Comparison of ENCODE assay signal across 10 cellular contexts in genomic region chr11:61120865-61121831, GRCh38. TPM values are rescaled to one million over a fixed set of nuclear protein-coding genes. Genes with fewer than 3 reads are reported as not detected.
DNase-seq lines count a peak whose midpoint lies in the region; ATAC-seq and TF ChIP-seq lines count a peak whose summit lies in the region.
"Had no signal": no experiment of that assay in that cellular context is flagged by ENCODE, and none has a peak within 500 bp of the region (broad histone marks: within the 10 kb centered on the region; RNA-seq: fewer than 3 reads in every experiment).

No MANE protein-coding gene starts in this region.

- H3K27ac Mint-ChIP-seq in CD8-positive, alpha-beta memory T cell: peak overlapping the region; percentile 90 to 99 (median 94)
- H3K27ac Mint-ChIP-seq in naive thymus-derived CD8-positive, alpha-beta T cell: peak overlapping the region; percentile 95 to 100 (median 100)
- no peak overlapping the region for H3K27ac Mint-ChIP-seq in endodermal cell
- H3K27ac Mint-ChIP-seq: GM23338 had no signal

- POLR2A ChIA-PET in CD8-positive, alpha-beta memory T cell (lab: Charles Lee): interaction anchor here (0.6 to 1.4 kb wide), 4 partner anchors 9 to 142 kb away, joined by 3 to 4 read pairs (median 4); no protein-coding TSS in a partner anchor
- POLR2A ChIA-PET in Panc1 (lab: Charles Lee): no interaction called here
- POLR2A ChIA-PET in naive thymus-derived CD8-positive, alpha-beta T cell (lab: Charles Lee): interaction anchor here (0.6 to 6.2 kb wide), 25 partner anchors 9 to 286 kb away, joined by 3 to 33 read pairs (median 5); partner anchors contain the start of genes CD5 and SLC15A3

- H3K27me3 ChIP-seq in CD8-positive, alpha-beta memory T cell (ENCODE audit: insufficient read depth, low read length, poor library complexity, severe bottlenecking): no peaks in the 10 kb centered on the region
- H3K27me3 ChIP-seq in Panc1 (ENCODE audit: control insufficient read depth, insufficient read depth, low read length) (no peaks in the 10 kb centered on the region), spleen (replicated peaks in 1 of 7) (no peaks in the 10 kb centered on the region), endodermal cell (ENCODE audit: control insufficient read depth, insufficient read depth, low read length, poor library complexity, severe bottlenecking) (no peaks in the 10 kb centered on the region)

- no TSS peak for BruUV-seq in Panc1 (replicated peaks; lab: Mats Ljungman, UMichigan)

- in situ Hi-C loops in Panc1 (cut with HindIII; ENCODE audit: low pct_unique_long_range_greater_than_20kb, low sequenced_read_pairs): no loop called here

- peaks cover 0 to 1% of the 10 kb centered on the region in 2 donors for H3K27me3 Mint-ChIP-seq in CD8-positive, alpha-beta memory T cell
- H3K27me3 Mint-ChIP-seq in naive thymus-derived CD8-positive, alpha-beta T cell: no peaks in the 10 kb centered on the region
- peaks cover 5% of the 10 kb centered on the region for H3K27me3 Mint-ChIP-seq in endodermal cell (ENCODE audit: insufficient read depth)

- 74 to 86% (median 81%) methylated on average over 17 of the region's 17 CpGs for WGBS in spleen, 5 donors
- WGBS in endodermal cell (ENCODE audit: insufficient coverage in 1 of 2, insufficient read length in 1 of 2), 2 experiments: 88 to 98% methylated on average over 10 to 17 of the region's 17 CpGs

- no peaks in the 10 kb centered on the region for H3K9me3 ChIP-seq in CD8-positive, alpha-beta memory T cell (ENCODE audit: low read length)
- no peaks in the 10 kb centered on the region for H3K9me3 ChIP-seq in Panc1 (ENCODE audit: control insufficient read depth, insufficient read depth, low read depth, low read length)
- no peaks in the 10 kb centered on the region for H3K9me3 ChIP-seq in spleen
- no peaks in the 10 kb centered on the region for H3K9me3 ChIP-seq in endodermal cell (ENCODE audit: control insufficient read depth, low read length)

- H3K9me3 Mint-ChIP-seq in CD8-positive, alpha-beta memory T cell: no peaks in the 10 kb centered on the region
- H3K9me3 Mint-ChIP-seq in naive thymus-derived CD8-positive, alpha-beta T cell: no peaks in the 10 kb centered on the region
- no peaks in the 10 kb centered on the region for H3K9me3 Mint-ChIP-seq in endodermal cell
- H3K9me3 Mint-ChIP-seq: GM23338 had no signal

- H3K9ac ChIP-seq in endodermal cell (ENCODE audit: extremely low read depth, low read length, poor library complexity, severe bottlenecking): no peak overlapping the region

- peaks cover 68% of the 10 kb centered on the region for H3K36me3 ChIP-seq in CD8-positive, alpha-beta memory T cell (ENCODE audit: insufficient read depth, low read length)
- H3K36me3 ChIP-seq in Panc1 (ENCODE audit: control insufficient read depth, insufficient read depth, low read length) (no peaks in the 10 kb centered on the region), spleen (peaks cover 0 to 36% (median 0%) of the 10 kb centered on the region in 6 donors), endodermal cell (ENCODE audit: control insufficient read depth, insufficient read depth, low read length) (no peaks in the 10 kb centered on the region)

- peak in 3 of 5 donors; percentile 74 to 91 (median 75) for DNase-seq in CD8-positive, alpha-beta memory T cell
- DNase-seq in Panc1 (ENCODE audit: low read depth, low spot score) (no peak), caudate nucleus (lab: John Stamatoyannopoulos, UW) (no peak), spleen (no peak), endodermal cell (no peak)
- DNase-seq in naive thymus-derived CD8-positive, alpha-beta T cell: peak in 9 of 10 donors; percentile 39 to 93 (median 80)
- DNase-seq: cortex of kidney had no signal

- TF ChIP-seq POLR2A in spleen (IDR thresholded peaks at IDR 0.05): no peak

- H3K4me3 ChIP-seq in CD8-positive, alpha-beta memory T cell (ENCODE audit: low read length): no peak overlapping the region
- H3K4me3 ChIP-seq in Panc1 (ENCODE audit: low read depth in 2 of 2, low read length in 2 of 2): no peak overlapping the region
- no peak overlapping the region for H3K4me3 ChIP-seq in spleen
- no peak overlapping the region for H3K4me3 ChIP-seq in endodermal cell (ENCODE audit: low read length)
- H3K4me3 ChIP-seq: GM23338 had no signal

- ATAC-seq in Panc1: peak; percentile 35; the same call in 1 of the 2 replicates
- peak; percentile 89 to 94 for ATAC-seq in naive thymus-derived CD8-positive, alpha-beta T cell
- no peak for ATAC-seq in GM21528 (IDR thresholded peaks at IDR 0.05; ENCODE audit: low FRiP score, unreplicated experiment)
- no peak for ATAC-seq in GM19463 (IDR thresholded peaks at IDR 0.05; ENCODE audit: unreplicated experiment)
- ATAC-seq: GM23338 had no signal

- no peak overlapping the region for H3K27ac ChIP-seq in CD8-positive, alpha-beta memory T cell (ENCODE audit: low read depth, low read length)
- no peak overlapping the region for H3K27ac ChIP-seq in Panc1 (ENCODE audit: low read length)
- H3K27ac ChIP-seq in caudate nucleus (ENCODE audit: low read depth, low read length): peak overlapping the region; percentile 65
- no peak overlapping the region for H3K27ac ChIP-seq in spleen
- H3K27ac ChIP-seq in endodermal cell (ENCODE audit: low read depth, low read length): no peak overlapping the region

- CTCF ChIA-PET in CD8-positive, alpha-beta memory T cell (lab: Charles Lee): interaction anchor here (0.9 to 1.8 kb wide), 5 partner anchors 8 to 34 kb away, joined by 3 to 11 read pairs (median 4); no protein-coding TSS in a partner anchor
- CTCF ChIA-PET in Panc1 (lab: Charles Lee): no interaction called here

- intact Hi-C loops in Panc1 (cut with micrococcal nuclease; ENCODE audit: unreplicated experiment): no loop called here
- intact Hi-C loops in spleen (cut with DNase I; ENCODE audit: low total_unique reads): no loop called here

- peaks cover 34 to 72% (median 49%) of the 10 kb centered on the region in 3 donors for H3K4me1 Mint-ChIP-seq in CD8-positive, alpha-beta memory T cell
- peaks cover 47 to 76% (median 63%) of the 10 kb centered on the region in 4 donors for H3K4me1 Mint-ChIP-seq in naive thymus-derived CD8-positive, alpha-beta T cell
- H3K4me1 Mint-ChIP-seq in endodermal cell: peaks cover 16% of the 10 kb centered on the region

- H3K4me3 Mint-ChIP-seq in CD8-positive, alpha-beta memory T cell: peak overlapping the region in 6 of 7 donors; percentile 38 to 79 (median 70)
- peak overlapping the region; percentile 71 to 90 (median 84) for H3K4me3 Mint-ChIP-seq in naive thymus-derived CD8-positive, alpha-beta T cell
- H3K4me3 Mint-ChIP-seq in endodermal cell: no peak overlapping the region
- H3K4me3 Mint-ChIP-seq: GM23338 had no signal

- peaks cover 15 to 91% (median 32%) of the 10 kb centered on the region in 3 donors for H3K36me3 Mint-ChIP-seq in CD8-positive, alpha-beta memory T cell
- peaks cover 6 to 78% (median 27%) of the 10 kb centered on the region in 3 donors for H3K36me3 Mint-ChIP-seq in naive thymus-derived CD8-positive, alpha-beta T cell
- H3K36me3 Mint-ChIP-seq in endodermal cell (ENCODE audit: low read depth): no peaks in the 10 kb centered on the region

- no peak for TF ChIP-seq CTCF in Panc1 (IDR thresholded peaks at IDR 0.05)
- no peak for TF ChIP-seq CTCF in spleen (IDR thresholded peaks at IDR 0.05 in 8 of 11, conservative IDR thresholded peaks at IDR 0.05 in 3 of 11)
- TF ChIP-seq CTCF in endodermal cell (conservative IDR thresholded peaks at IDR 0.05): no peak

- peaks cover 44% of the 10 kb centered on the region for H3K4me1 ChIP-seq in CD8-positive, alpha-beta memory T cell (ENCODE audit: insufficient read depth, low read length)
- H3K4me1 ChIP-seq in Panc1 (ENCODE audit: control insufficient read depth, insufficient read depth, low read length): peaks cover 3% of the 10 kb centered on the region
- H3K4me1 ChIP-seq in spleen: peaks cover 0 to 24% (median 11%) of the 10 kb centered on the region in 6 donors
- no peaks in the 10 kb centered on the region for H3K4me1 ChIP-seq in endodermal cell (ENCODE audit: control insufficient read depth, insufficient read depth, low read length)

RNA-seq across cellular contexts. Expression of gene CD5, which starts 18.9 kb away (rescaled TPM):
- total RNA-seq in CD8-positive, alpha-beta memory T cell: 100 to 1,000 TPM; 169 to 175 TPM
- polyA plus RNA-seq in CD8-positive, alpha-beta memory T cell: 156 TPM
- 0.28 TPM for total RNA-seq in Panc1 (2021; ENCODE audit: unreplicated experiment)
- not detected for polyA plus RNA-seq in Panc1 (2012; ENCODE audit: insufficient read length)
- 100 to 1,000 TPM; 165 to 174 TPM for total RNA-seq in naive thymus-derived CD8-positive, alpha-beta T cell
- polyA plus RNA-seq in naive thymus-derived CD8-positive, alpha-beta T cell: 100 to 1,000 TPM; 136 to 227 (median 192) TPM
- total RNA-seq in spleen: 10 to 100 TPM in 6 of 7 donors, 1 to 10 TPM in 1; 9.2 to 27.4 (median 18.3) TPM
- 1 to 10 TPM; 2.7 to 6.3 (median 4.9) TPM for polyA plus RNA-seq in spleen
- not detected for total RNA-seq in endodermal cell
- not detected for polyA plus RNA-seq in endodermal cell (2013, experiment 1 of 2)
- not detected for polyA plus RNA-seq in endodermal cell (2013, experiment 2 of 2)
- total RNA-seq: GM23338 had no signal
- polyA plus RNA-seq: GM23338 had no signal

RNA-seq across cellular contexts. Expression of gene VPS37C, which starts 40.1 kb away (rescaled TPM):
- total RNA-seq in CD8-positive, alpha-beta memory T cell: 10 to 100 TPM in 1 of 2 experiments, 1 to 10 TPM in 1; 8.4 to 10.3 TPM
- polyA plus RNA-seq in CD8-positive, alpha-beta memory T cell: 1.3 TPM
- total RNA-seq in Panc1 (2021; ENCODE audit: unreplicated experiment) (24.0 TPM), spleen (10 to 100 TPM; 15.7 to 32.3 (median 23.5) TPM), endodermal cell (10 to 100 TPM; 23.9 to 26.7 TPM)
- polyA plus RNA-seq in Panc1 (2012; ENCODE audit: insufficient read length): 18.0 TPM
- total RNA-seq in naive thymus-derived CD8-positive, alpha-beta T cell: 1 to 10 TPM; 5.4 to 6.3 TPM
- polyA plus RNA-seq in naive thymus-derived CD8-positive, alpha-beta T cell: 1 to 10 TPM in 1 of 3 donors, under 1 TPM in 2; 0.62 to 1.3 (median 0.86) TPM
- polyA plus RNA-seq in spleen: 10 to 100 TPM in 1 of 3 donors, 1 to 10 TPM in 2; 6.1 to 15.9 (median 8.9) TPM
- 23.6 TPM for polyA plus RNA-seq in endodermal cell (2013, experiment 1 of 2)
- 20.3 TPM for polyA plus RNA-seq in endodermal cell (2013, experiment 2 of 2)

Comparison
In these comparisons a context has a peak if more than half of its experiments do, and no peak if none do; other contexts are left out.
1. DNase-seq: peak in CD8-positive, alpha-beta memory T cell (3 of 5) and naive thymus-derived CD8-positive, alpha-beta T cell (9 of 10); none in Panc1 (single experiment), caudate nucleus (0 of 61), spleen (single experiment) and endodermal cell (single experiment).
2. ATAC-seq: peak in Panc1 (single experiment) and naive thymus-derived CD8-positive, alpha-beta T cell (2 of 2); none in GM21528 (single experiment) and GM19463 (single experiment).